ENCODE assay signal across 8 cellular contexts in the genomic region with DNA sequence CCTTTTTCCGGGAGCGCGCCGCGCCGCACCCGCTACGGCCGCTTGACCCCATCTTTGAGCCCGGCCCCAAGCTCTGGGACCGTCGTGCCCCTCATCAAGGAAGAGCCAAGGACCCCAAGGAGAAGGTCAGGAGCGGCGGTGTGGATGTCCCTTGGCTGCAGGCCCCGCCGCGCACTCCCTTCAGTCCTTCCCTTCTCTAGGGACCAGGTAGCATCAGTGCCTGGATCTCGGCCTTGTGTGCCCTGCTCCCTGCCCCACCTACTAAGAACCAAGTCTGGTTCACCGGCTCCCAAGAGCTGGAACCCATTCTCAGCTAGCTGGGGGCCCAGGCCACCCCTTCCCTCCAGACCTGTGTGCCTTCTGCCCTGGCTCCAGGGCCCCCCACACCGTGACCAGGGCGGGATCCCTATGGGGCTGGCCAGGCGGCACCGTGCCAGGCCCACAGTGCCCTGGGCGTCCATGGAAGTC.
A peak's percentile ranks its signal among the peaks of the same experiment; 100 is the strongest.
DNase-seq lines count a peak whose midpoint lies in the region; ATAC-seq and TF ChIP-seq lines count a peak whose summit lies in the region.

No MANE protein-coding gene starts in this region.

- no peak for ATAC-seq in DND-41 (ENCODE audit: insufficient read depth, low read depth)
- peak; percentile 36 for ATAC-seq in esophagus mucosa
- ATAC-seq in HG03469 (IDR thresholded peaks at IDR 0.05; ENCODE audit: unreplicated experiment), result no peak

- H3K36me3 ChIP-seq in DND-41 (ENCODE audit: insufficient read depth, low read length) (no peaks in the 10 kb centered on the region), MM.1S (replicated peaks; ENCODE audit: insufficient read depth, low read length) (no peaks in the 10 kb centered on the region), neuronal stem cell (replicated peaks in 1 of 2; ENCODE audit: control insufficient read depth in 2 of 2, insufficient read depth in 2 of 2, low read length in 2 of 2) (no peaks in the 10 kb centered on the region)

- peak overlapping the region; percentile 9 for H4K91ac ChIP-seq in neuronal stem cell (ENCODE audit: low read depth, low read length, poor library complexity)

- no peaks in the 10 kb centered on the region for H3K79me1 ChIP-seq in neuronal stem cell (ENCODE audit: low read depth, low read length)

- no peaks in the 10 kb centered on the region for H3K9me3 ChIP-seq in DND-41 (ENCODE audit: insufficient read depth, low read length, severe bottlenecking)
- H3K9me3 ChIP-seq in MM.1S (replicated peaks; ENCODE audit: insufficient read depth, low read length), result no peaks in the 10 kb centered on the region
- no peaks in the 10 kb centered on the region for H3K9me3 ChIP-seq in neuronal stem cell (replicated peaks in 1 of 2; ENCODE audit: control insufficient read depth in 2 of 2, insufficient read depth in 1 of 2, low read depth in 1 of 2, low read length in 2 of 2)

- peak overlapping the region; percentile 98 for H3K18ac ChIP-seq in neuronal stem cell (ENCODE audit: low read length)

- H2AK5ac ChIP-seq in neuronal stem cell (ENCODE audit: low read depth, low read length), result peak overlapping the region; percentile 86

- H4K8ac ChIP-seq in neuronal stem cell (ENCODE audit: low read depth, low read length), result peak overlapping the region; percentile 66

- no peaks in the 10 kb centered on the region for H3K79me2 ChIP-seq in DND-41 (ENCODE audit: insufficient read depth, low read length)
- H3K79me2 ChIP-seq in MM.1S (ENCODE audit: low read length), result no peaks in the 10 kb centered on the region

- TF ChIP-seq CTCF in DND-41 (IDR thresholded peaks at IDR 0.05; ENCODE audit: borderline replicate concordance, extremely low read depth, low read length, poor library complexity, severe bottlenecking) (no peak), MM.1S (IDR thresholded peaks at IDR 0.05; ENCODE audit: low read length) (no peak)

- H3K23ac ChIP-seq in neuronal stem cell (ENCODE audit: low read depth, low read length, poor library complexity), result peak overlapping the region; percentile 11

- H2BK15ac ChIP-seq in neuronal stem cell (ENCODE audit: low read length), result peak overlapping the region; percentile 97

- no peak overlapping the region for H2AFZ ChIP-seq in DND-41 (ENCODE audit: low read depth, low read length)
- H2AFZ ChIP-seq in MM.1S (ENCODE audit: low read length), result peak overlapping the region; percentile 41; the same call in 1 of the 2 replicates
- H2AFZ ChIP-seq in neuronal stem cell (ENCODE audit: low read length), result peak overlapping the region; percentile 96

- H3K9me2 ChIP-seq in MM.1S (replicated peaks; ENCODE audit: insufficient read depth, low read length), result no peaks in the 10 kb centered on the region

- no peak overlapping the region for H3K4ac ChIP-seq in neuronal stem cell (ENCODE audit: low read length)

- H3K14ac ChIP-seq in neuronal stem cell (ENCODE audit: low read length), result peak overlapping the region; percentile 14

- H4K20me1 ChIP-seq in DND-41 (ENCODE audit: insufficient read depth, low read length) (no peaks in the 10 kb centered on the region), MM.1S (ENCODE audit: insufficient read depth, low read length) (no peaks in the 10 kb centered on the region)

- no peaks in the 10 kb centered on the region for H3K27me3 ChIP-seq in DND-41 (ENCODE audit: insufficient read depth, low read length, poor library complexity)
- H3K27me3 ChIP-seq in MM.1S (replicated peaks; ENCODE audit: insufficient read depth, low read length), result no peaks in the 10 kb centered on the region
- H3K27me3 ChIP-seq in neuronal stem cell (ENCODE audit: control insufficient read depth in 3 of 3, insufficient read depth in 3 of 3, low read depth in 1 of 3, low read length in 3 of 3), result no peaks in the 10 kb centered on the region

- H3K9ac ChIP-seq in DND-41 (ENCODE audit: low read depth, low read length) (peak overlapping the region; percentile 47; the same call in 1 of the 2 replicates), MM.1S (ENCODE audit: low read length) (no peak overlapping the region; the same call in 1 of the 2 replicates), neuronal stem cell (ENCODE audit: low read depth, low read length, poor library complexity) (peak overlapping the region; percentile 64)

- H3F3A ChIP-seq in MM.1S (ENCODE audit: insufficient read depth, low read length), result no peaks in the 10 kb centered on the region

- no peak overlapping the region for H3K27ac ChIP-seq in DND-41 (ENCODE audit: low read length)
- no peak overlapping the region for H3K27ac ChIP-seq in MM.1S (ENCODE audit: low read length)
- H3K27ac ChIP-seq in neuronal stem cell (replicated peaks; ENCODE audit: low read length), result no peak overlapping the region

- H2BK5ac ChIP-seq in neuronal stem cell (ENCODE audit: low read length), result no peak overlapping the region

- peak overlapping the region; percentile 27; the same call in 1 of the 2 replicates for H3K4me2 ChIP-seq in DND-41 (ENCODE audit: insufficient read depth, low read length)
- H3K4me2 ChIP-seq in MM.1S (ENCODE audit: low read depth, low read length), result peak overlapping the region; percentile 71; the same call in 1 of the 2 replicates
- H3K4me2 ChIP-seq in neuronal stem cell (ENCODE audit: insufficient read depth, low read length, poor library complexity, severe bottlenecking), result peak overlapping the region; percentile 59

- no CpG with 5 or more reads among the region's 24 CpGs for WGBS in neuronal stem cell (ENCODE audit: extremely low coverage in 2 of 2, insufficient read length in 2 of 2, insufficient replicate concordance in 1 of 2), 2 donors

- H3K4me1 ChIP-seq in DND-41 (ENCODE audit: insufficient read depth, low read length) (peaks cover 13% of the 10 kb centered on the region), MM.1S (ENCODE audit: low read length) (no peaks in the 10 kb centered on the region), neuronal stem cell (ENCODE audit: control insufficient read depth in 2 of 2, insufficient read depth in 1 of 2, low read depth in 1 of 2, low read length in 2 of 2) (peaks cover 3 to 4% of the 10 kb centered on the region in 2 donors)

- peak overlapping the region; percentile 64 for H2BK120ac ChIP-seq in neuronal stem cell (ENCODE audit: low read depth, low read length)

- H3K4me3 ChIP-seq in DND-41 (ENCODE audit: low read depth in 1 of 2, low read length in 2 of 2) (no peak overlapping the region), MM.1S (ENCODE audit: low read length) (peak overlapping the region; percentile 55), neuronal stem cell (ENCODE audit: low read length in 2 of 2) (no peak overlapping the region)

- peak overlapping the region; percentile 26 for H2BK12ac ChIP-seq in neuronal stem cell (ENCODE audit: low read length)

- DNase-seq in DND-41 (no peak), MM.1S (no peak), neuronal stem cell (ENCODE audit: low spot score) (no peak), NK-92 (lab: John Stamatoyannopoulos, UW; ENCODE audit: unreplicated experiment) (no peak), middle frontal gyrus (ENCODE audit: extremely low spot score, low spot score) (no peak)
- DNase-seq in stimulated activated naive CD4-positive, alpha-beta T cell (lab: John Stamatoyannopoulos, UW), result no peak
